ENCODE assay signal across 8 cellular contexts in the genomic region with DNA sequence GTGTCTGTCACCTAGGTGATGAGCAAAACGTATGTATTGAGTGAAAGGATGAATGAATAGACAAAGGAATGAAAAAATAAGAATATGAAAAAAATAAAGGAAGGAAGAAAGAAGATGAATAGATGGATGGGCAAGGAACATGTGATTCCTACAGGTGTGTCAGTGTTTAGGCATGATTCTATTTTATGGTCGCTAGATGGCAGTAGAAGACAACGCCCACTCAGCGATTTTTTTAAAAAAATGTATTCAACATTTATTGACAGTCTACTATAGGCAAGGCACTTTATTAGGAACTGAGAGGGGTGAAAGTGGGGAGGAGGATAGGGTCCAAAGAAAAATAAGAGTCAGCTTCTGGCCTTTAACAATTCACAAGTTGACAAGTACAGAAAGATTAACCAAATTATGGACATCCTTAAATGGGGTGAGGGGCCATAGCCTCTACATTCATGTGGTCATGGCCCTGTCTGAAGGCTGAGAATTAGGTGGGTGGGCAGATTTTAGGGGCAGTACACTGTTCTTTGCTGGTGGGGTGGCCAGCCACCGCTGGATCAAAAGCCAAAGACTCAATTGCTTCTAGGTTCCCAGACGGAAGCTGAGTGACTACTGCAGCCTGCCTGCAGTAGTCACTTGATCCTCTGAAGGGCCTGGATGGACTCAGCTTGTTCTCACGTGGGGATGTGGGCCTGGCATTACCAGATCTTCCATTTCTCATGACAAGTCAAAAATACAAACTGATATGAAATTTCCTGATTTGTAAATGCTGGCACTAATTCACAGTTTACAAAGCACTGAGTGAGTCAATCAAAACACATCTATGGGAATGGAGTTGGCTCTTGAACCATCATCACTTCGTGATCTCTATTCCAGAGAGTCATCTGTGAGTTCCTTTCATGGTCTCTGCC.
DNase-seq lines count a peak whose midpoint lies in the region; ATAC-seq and TF ChIP-seq lines count a peak whose summit lies in the region.

No MANE protein-coding gene starts in this region.

- no peaks in the 10 kb centered on the region for H3K9me3 Mint-ChIP-seq in Calu3 (ENCODE audit: low read depth, unreplicated experiment)

- H3K4me3 ChIP-seq in HCT116 (replicated peaks in 1 of 2; ENCODE audit: low read depth in 1 of 2, low read length in 2 of 2) = no peak overlapping the region

- no peak overlapping the region for H3K9ac ChIP-seq in HCT116 (ENCODE audit: low read length)

- peak; percentile 74 for TF ChIP-seq CTCF in Calu3 (IDR thresholded peaks at IDR 0.05; ENCODE audit: unreplicated experiment)
- TF ChIP-seq CTCF in HCT116 (IDR thresholded peaks at IDR 0.05 in 2 of 3, conservative IDR thresholded peaks at IDR 0.05 in 1 of 3; ENCODE audit: borderline replicate concordance in 1 of 3, insufficient read depth in 1 of 3, low read depth in 2 of 3, low read length in 2 of 3) = peak; percentile 63 to 80 (median 67)

- RAD21 ChIA-PET in HCT116 (lab: Charles Lee; ENCODE audit: low non-redundant PET in 1 of 2, low total read pairs in 2 of 2, uncharacterized antibody in 2 of 2, unreplicated experiment in 2 of 2) = no interaction called here

- peak; percentile 92 for TF ChIP-seq RAD21 in HCT116 (IDR thresholded peaks at IDR 0.05; ENCODE audit: low read depth)

- no peaks in the 10 kb centered on the region for H3K79me2 ChIP-seq in HCT116 (ENCODE audit: insufficient read depth, low read length)

- H3K4me1 ChIP-seq in HCT116 (ENCODE audit: control insufficient read depth in 1 of 2, insufficient read depth in 2 of 2, low read length in 2 of 2) = peaks cover 21 to 29% of the 10 kb centered on the region in 2 experiments

- CTCF ChIA-PET in Calu3 (lab: Charles Lee) (interaction anchor here (0.6 to 0.8 kb wide), 2 partner anchors 459 to 460 kb away, joined by 3 to 4 read pairs; no protein-coding TSS in a partner anchor), HCT116 (lab: Charles Lee) (interaction anchor here (0.6 to 4.2 kb wide), 7 partner anchors 9 to 1522 kb away, joined by 3 to 57 read pairs (median 3); no protein-coding TSS in a partner anchor)

- H4K20me1 ChIP-seq in HCT116 (ENCODE audit: insufficient read depth) = no peaks in the 10 kb centered on the region

- DNase-seq in Calu3 (peak; percentile 16), HCT116 (ENCODE audit: low read depth, low spot score) (peak; percentile 49), OCI-M1 (lab: John Stamatoyannopoulos, UW) (peak; percentile 71), erythroblast (lab: John Stamatoyannopoulos, UW) (peak; percentile 40 to 69), renal cortical epithelial cell (ENCODE audit: low read depth) (peak; percentile 43), nucleus accumbens (lab: John Stamatoyannopoulos, UW) (no peak)

- no peak overlapping the region for H3K4me3 Mint-ChIP-seq in Calu3 (ENCODE audit: low read depth, unreplicated experiment)

- no peak overlapping the region for H3K27ac ChIP-seq in HCT116 (ENCODE audit: low read depth, low read length)

- BruUV-seq in Calu3 (replicated peaks; lab: Mats Ljungman, UMichigan) (no TSS peak), HCT116 (replicated peaks; lab: Mats Ljungman, UMichigan) (no TSS peak)

- H3K4me1 Mint-ChIP-seq in Calu3 (ENCODE audit: low read depth, unreplicated experiment) = peaks cover 32% of the 10 kb centered on the region

- intact Hi-C loops in Calu3 (cut with micrococcal nuclease; ENCODE audit: unreplicated experiment) = loop anchor here (10.0 kb wide), 1 partner anchor 312 kb away; a partner anchor contains a TSS
- intact Hi-C loops in HCT116 (cut with micrococcal nuclease) = loop anchor here (10.0 kb wide), 3 partner anchors 1332 to 2002 kb away; no protein-coding TSS in a partner anchor

- ATAC-seq in HCT116 (peak; percentile 32), GM19035 (IDR thresholded peaks at IDR 0.05; ENCODE audit: unreplicated experiment) (no peak), GM19351 (IDR thresholded peaks at IDR 0.05; ENCODE audit: unreplicated experiment) (no peak)

- H3K36me3 ChIP-seq in HCT116 (ENCODE audit: control insufficient read depth in 1 of 2, insufficient read depth in 2 of 2, low read length in 2 of 2) = no peaks in the 10 kb centered on the region; a peak in 1 of 4 replicates

- TF ChIP-seq POLR2A in HCT116 (IDR thresholded peaks at IDR 0.05; ENCODE audit: borderline replicate concordance, extremely low read depth, insufficient read depth, insufficient read length) (no peak), erythroblast (IDR thresholded peaks at IDR 0.05; ENCODE audit: low read length) (no peak)

- H3K27ac Mint-ChIP-seq in Calu3 (ENCODE audit: unreplicated experiment) = no peak overlapping the region

- no peaks in the 10 kb centered on the region; the same call in 1 of the 2 replicates for H3K9me2 ChIP-seq in HCT116 (ENCODE audit: insufficient read depth)

- POLR2A ChIA-PET in HCT116 (lab: Charles Lee) = no interaction called here

- no peaks in the 10 kb centered on the region for H3K9me3 ChIP-seq in HCT116 (ENCODE audit: control insufficient read depth in 1 of 2, insufficient read depth in 1 of 2, low read depth in 1 of 2, low read length in 2 of 2)

- no peaks in the 10 kb centered on the region for H3K36me3 Mint-ChIP-seq in Calu3 (ENCODE audit: insufficient read depth, unreplicated experiment)

- H3K27me3 ChIP-seq in HCT116 (ENCODE audit: insufficient read depth, low read length) = no peaks in the 10 kb centered on the region

- no peaks in the 10 kb centered on the region for H3K27me3 Mint-ChIP-seq in Calu3 (ENCODE audit: unreplicated experiment)

- H2AFZ ChIP-seq in HCT116 (ENCODE audit: low read depth, low read length, poor library complexity, severe bottlenecking) = peak overlapping the region; percentile 47

- H3K4me2 ChIP-seq in HCT116 (ENCODE audit: low read length) = no peak overlapping the region

TF ChIP-seq in HCT116, 20 proteins besides CTCF, POLR2A, EP300 and RAD21:
- TF ChIP-seq SRF (IDR thresholded peaks at IDR 0.05; ENCODE audit: low read depth) (0 out of 2 replicates have a peak, but pooled peaks have one; percentile 33), CEBPB (IDR thresholded peaks at IDR 0.05; ENCODE audit: low read depth) (no peak), ZFX (IDR thresholded peaks at IDR 0.05) (no peak), CBX3 (IDR thresholded peaks at IDR 0.05; ENCODE audit: low read depth) (peak; percentile 83), EGR1 (IDR thresholded peaks at IDR 0.05; ENCODE audit: low read depth) (peak; percentile 65)
- TF ChIP-seq, protein P1, sequence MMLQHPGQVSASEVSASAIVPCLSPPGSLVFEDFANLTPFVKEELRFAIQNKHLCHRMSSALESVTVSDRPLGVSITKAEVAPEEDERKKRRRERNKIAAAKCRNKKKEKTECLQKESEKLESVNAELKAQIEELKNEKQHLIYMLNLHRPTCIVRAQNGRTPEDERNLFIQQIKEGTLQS (IDR thresholded peaks at IDR 0.05) = no peak
- TF ChIP-seq, protein P2, sequence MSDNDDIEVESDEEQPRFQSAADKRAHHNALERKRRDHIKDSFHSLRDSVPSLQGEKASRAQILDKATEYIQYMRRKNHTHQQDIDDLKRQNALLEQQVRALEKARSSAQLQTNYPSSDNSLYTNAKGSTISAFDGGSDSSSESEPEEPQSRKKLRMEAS (IDR thresholded peaks at IDR 0.05) = peak; percentile 60

Comparison
In these comparisons a context has a peak if more than half of its experiments do, and no peak if none do; other contexts are left out.
1. DNase-seq: peak in Calu3 (single experiment), HCT116 (single experiment), OCI-M1 (single experiment), erythroblast (2 of 2) and renal cortical epithelial cell (single experiment); none in nucleus accumbens (0 of 56).